In genomic region chr18:22047485-22047884, GRCh38 we compare ENCODE assay signal across 14 cellular contexts.
DNase-seq lines count a peak whose midpoint lies in the region; ATAC-seq and TF ChIP-seq lines count a peak whose summit lies in the region.
"Had no signal": no experiment of that assay in that cellular context is flagged by ENCODE, and none has a peak within 500 bp of the region (broad histone marks: within the 10 kb centered on the region; RNA-seq: fewer than 3 reads in every experiment).

No MANE protein-coding gene starts in this region.

- no peaks in the 10 kb centered on the region for H3K36me3 ChIP-seq in stomach
- H3K36me3 ChIP-seq: BE2C had no signal

- DNase-seq in LNCaP clone FGC (ENCODE audit: low read depth) (peak; percentile 70), left lobe of liver (ENCODE audit: low spot score) (no peak), stomach (peak; percentile 42), NCI-H2196 treated with DMSO at 0.1 percent for 48 hours (lab: John Stamatoyannopoulos, UW; ENCODE audit: unreplicated experiment) (no peak)
- DNase-seq: BE2C; CD8-positive, alpha-beta memory T cell; DND-41; GDM1; GOT3; H9 had no signal

- H3K9me3 ChIP-seq in stomach: no peaks in the 10 kb centered on the region
- H3K9me3 ChIP-seq: A549, BE2C had no signal

- H3K4me3 ChIP-seq in LNCaP clone FGC (ENCODE audit: low read depth, low read length) (no peak overlapping the region), stomach (no peak overlapping the region)
- H3K4me3 ChIP-seq: A549 had no signal

- no peak for TF ChIP-seq CTCF in C4-2B (conservative IDR thresholded peaks at IDR 0.05)
- no peak for TF ChIP-seq CTCF in LNCaP clone FGC (IDR thresholded peaks at IDR 0.05; ENCODE audit: control insufficient read depth, extremely low read depth, insufficient read depth)
- no peak for TF ChIP-seq CTCF in stomach (IDR thresholded peaks at IDR 0.05)

- H3K27ac ChIP-seq in C4-2B: peak overlapping the region; percentile 39
- H3K27ac ChIP-seq in stomach: peak overlapping the region; percentile 3 to 91 (median 79)
- H3K27ac ChIP-seq: A549 had no signal

- H3K27me3 ChIP-seq in stomach: no peaks in the 10 kb centered on the region
- H3K27me3 ChIP-seq: BE2C had no signal

- 27 to 47% (median 36%) methylated on average over 3 of the region's 3 CpGs for WGBS in stomach, 5 donors

- ATAC-seq in left lobe of liver (peak; percentile 55), HG03095 (IDR thresholded peaks at IDR 0.05; ENCODE audit: unreplicated experiment) (no peak), GM19455 (IDR thresholded peaks at IDR 0.05; ENCODE audit: unreplicated experiment) (no peak)
- ATAC-seq: A549 had no signal

- no peak for TF ChIP-seq EP300 in stomach (IDR thresholded peaks at IDR 0.05)

- no peak for TF ChIP-seq POLR2A in stomach (IDR thresholded peaks at IDR 0.05)

- intact Hi-C loops in stomach (cut with DNase I; ENCODE audit: low total_unique reads): no loop called here

- peaks cover 8 to 46% (median 34%) of the 10 kb centered on the region in 4 donors for H3K4me1 ChIP-seq in stomach
- H3K4me1 ChIP-seq: BE2C had no signal

Comparison
In these comparisons a context has a peak if more than half of its experiments do, and no peak if none do; other contexts are left out.
1. DNase-seq: peak in LNCaP clone FGC (single experiment) and stomach (single experiment); none in left lobe of liver (single experiment) and NCI-H2196 treated with DMSO at 0.1 percent for 48 hours (single experiment).